Comparison of ENCODE assay signal across 11 cellular contexts in the genomic region with DNA sequence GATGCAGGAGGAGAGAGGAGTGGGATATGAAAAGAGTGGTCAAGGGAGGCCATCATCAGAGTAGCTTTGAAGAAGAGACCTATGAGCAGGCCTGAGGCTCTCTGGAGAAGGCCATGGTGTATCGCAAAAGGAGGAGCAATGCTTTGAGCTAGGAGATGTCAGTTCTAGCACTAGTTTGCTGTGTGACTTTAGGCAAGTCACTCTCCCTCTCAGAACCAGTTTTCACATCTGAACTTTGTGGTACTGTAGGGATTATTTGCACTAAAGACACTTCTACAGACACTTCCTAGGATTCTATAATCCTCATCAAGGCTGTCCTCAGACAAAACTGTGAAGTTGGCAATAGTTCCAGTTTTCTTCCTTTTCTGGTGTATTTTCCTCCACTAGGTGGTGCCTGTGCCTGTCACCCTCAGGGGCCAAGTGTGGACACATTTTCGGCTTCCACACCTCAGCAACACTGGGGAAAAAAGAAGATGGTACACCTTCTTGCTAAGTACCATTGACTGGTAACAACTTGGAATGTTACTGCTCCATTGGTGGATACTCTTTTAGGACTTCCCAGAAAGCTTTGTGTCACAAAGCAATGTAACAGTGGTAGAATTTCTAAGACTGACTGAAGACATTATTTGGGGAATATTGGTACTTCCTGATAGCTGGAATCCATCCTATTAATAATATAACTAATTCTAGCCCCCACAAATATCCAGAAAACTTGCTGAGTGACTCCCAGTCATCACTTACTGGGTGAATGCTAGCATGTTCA. TPM values are rescaled to one million over a fixed set of nuclear protein-coding genes. Genes with fewer than 3 reads are reported as not detected.
A peak's percentile ranks its signal among the peaks of the same experiment; 100 is the strongest.
DNase-seq lines count a peak whose midpoint lies in the region; ATAC-seq, FAIRE-seq and TF ChIP-seq lines count a peak whose summit lies in the region.
"Had no signal": no experiment of that assay in that cellular context is flagged by ENCODE, and none has a peak within 500 bp of the region (broad histone marks: within the 10 kb centered on the region; RNA-seq: fewer than 3 reads in every experiment).

No MANE protein-coding gene starts in this region.

- intact Hi-C loops in left ventricle myocardium inferior (cut with micrococcal nuclease), result loop anchor here (10.0 kb wide), 1 partner anchor 501 kb away; no protein-coding TSS in a partner anchor

- no peaks in the 10 kb centered on the region for H3K9me2 ChIP-seq in SU-DHL-6 (replicated peaks; ENCODE audit: insufficient read depth, low read length)

- no peak overlapping the region for H3K9ac ChIP-seq in SU-DHL-6 (ENCODE audit: low read length)

- H3K27ac ChIP-seq in SU-DHL-6 (ENCODE audit: low read depth, low read length) (no peak overlapping the region), left ventricle myocardium inferior (replicated peaks) (no peak overlapping the region)
- H3K27ac ChIP-seq: SJCRH30 had no signal

- peak; percentile 15 for FAIRE-seq in GM18507 (lab: Jason Lieb, UNC)
- no peak for FAIRE-seq in GM19239 (lab: Jason Lieb, UNC)

- TF ChIP-seq CTCF in AG09309 (IDR thresholded peaks at IDR 0.05; ENCODE audit: control insufficient read depth, insufficient read depth, low read depth, low read length, missing control alignments) (peak; percentile 57), SU-DHL-6 (IDR thresholded peaks at IDR 0.05; ENCODE audit: insufficient read depth, low read length, poor library complexity, severe bottlenecking) (peak; percentile 26), left ventricle myocardium inferior (IDR thresholded peaks at IDR 0.05; ENCODE audit: borderline replicate concordance) (peak; percentile 60)

- H3K4me3 ChIP-seq in AG09309 (ENCODE audit: control insufficient read depth, low read depth, low read length), result no peak overlapping the region
- no peak overlapping the region for H3K4me3 ChIP-seq in SU-DHL-6 (ENCODE audit: insufficient read depth, low read length, poor library complexity, severe bottlenecking)
- H3K4me3 ChIP-seq in left ventricle myocardium inferior, result no peak overlapping the region
- H3K4me3 ChIP-seq: mucosa of descending colon, SJCRH30 had no signal

- no peak overlapping the region for H3K4me2 ChIP-seq in SU-DHL-6 (ENCODE audit: low read depth, low read length, poor library complexity, severe bottlenecking)

- no peaks in the 10 kb centered on the region for H3K36me3 ChIP-seq in SU-DHL-6 (ENCODE audit: low read length)
- no peaks in the 10 kb centered on the region for H3K36me3 ChIP-seq in left ventricle myocardium inferior

- DNase-seq in AG09309 (ENCODE audit: low read depth) (no peak), GM18507 (ENCODE audit: extremely low spot score, insufficient read length, low read depth) (no peak), left ventricle myocardium inferior (no peak), OCI-M2 (lab: John Stamatoyannopoulos, UW; ENCODE audit: unreplicated experiment) (no peak), GM19239 (ENCODE audit: insufficient read length, low spot score) (no peak)
- DNase-seq: stimulated activated CD4-positive, alpha-beta T cell treated with anti-CD3 and anti-CD28 coated beads, Interleukin-2, amount 100 ng/mL, for 48 hours had no signal

- no peaks in the 10 kb centered on the region for H3F3A ChIP-seq in SU-DHL-6 (ENCODE audit: insufficient read depth)

- no peaks in the 10 kb centered on the region for H4K20me1 ChIP-seq in SU-DHL-6 (ENCODE audit: low read depth, low read length)

- peaks cover 4% of the 10 kb centered on the region for H3K4me1 ChIP-seq in left ventricle myocardium inferior
- H3K4me1 ChIP-seq: SJCRH30 had no signal

- H3K79me2 ChIP-seq in SU-DHL-6 (ENCODE audit: insufficient read depth, low read length), result no peaks in the 10 kb centered on the region

- H3K27me3 ChIP-seq in SU-DHL-6 (ENCODE audit: low read length) (no peaks in the 10 kb centered on the region), left ventricle myocardium inferior (ENCODE audit: low read depth) (no peaks in the 10 kb centered on the region)
- H3K27me3 ChIP-seq: SJCRH30 had no signal

- H2AFZ ChIP-seq in SU-DHL-6 (ENCODE audit: low read depth, low read length, severe bottlenecking), result no peak overlapping the region

- H3K9me3 ChIP-seq in SU-DHL-6 (ENCODE audit: insufficient read depth, low read length) (no peaks in the 10 kb centered on the region), left ventricle myocardium inferior (replicated peaks) (no peaks in the 10 kb centered on the region)
- H3K9me3 ChIP-seq: mucosa of descending colon, SJCRH30 had no signal

- ATAC-seq in HG03175 (IDR thresholded peaks at IDR 0.05; ENCODE audit: unreplicated experiment) (no peak), GM21423 (IDR thresholded peaks at IDR 0.05; ENCODE audit: unreplicated experiment) (no peak)
- ATAC-seq: mucosa of descending colon had no signal

RNA-seq across cellular contexts. Expression of gene PAPPA, which starts 9.9 kb away (rescaled TPM):
- total RNA-seq in left ventricle myocardium inferior, result 0.69 TPM
